In the genomic region with DNA sequence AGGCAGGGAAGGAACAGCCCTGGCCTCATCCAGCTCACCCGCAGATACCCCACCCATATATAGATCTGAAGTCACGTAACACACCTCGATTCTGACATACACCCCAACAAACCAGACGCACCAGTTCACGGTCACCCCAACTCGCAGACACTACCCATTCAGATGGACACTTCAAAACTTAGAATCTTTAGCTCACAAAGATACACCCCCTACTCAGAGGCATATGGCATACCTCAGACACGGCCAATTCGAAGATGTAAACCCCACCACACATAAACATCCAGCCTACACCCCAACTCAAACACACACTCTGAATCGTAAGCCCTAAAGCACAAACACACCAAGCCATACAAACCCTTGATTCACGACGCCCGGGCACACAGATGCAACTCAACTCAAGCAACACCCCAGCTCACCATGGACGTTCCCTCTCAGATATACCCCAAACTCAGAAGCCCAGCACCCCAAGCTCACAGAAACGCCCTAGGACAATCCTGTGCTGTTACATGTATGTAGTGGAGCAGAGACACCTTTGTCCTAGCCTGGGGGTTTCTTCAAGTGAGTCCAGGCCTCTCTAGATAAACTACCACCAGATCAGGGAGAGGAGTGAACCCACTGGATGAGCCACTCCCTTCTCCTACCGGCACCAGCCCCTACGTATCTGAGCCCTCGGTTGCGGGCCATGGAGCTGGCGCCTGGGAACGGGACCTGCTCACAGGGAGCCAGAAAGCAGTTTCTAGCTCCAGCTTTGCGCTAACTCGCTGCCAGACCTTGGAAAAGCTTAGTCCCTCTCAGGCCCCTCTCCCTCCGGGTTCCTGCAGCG, we compare ENCODE assay signal across 10 cellular contexts. TPM values are rescaled to one million over a fixed set of nuclear protein-coding genes. Genes with fewer than 3 reads are reported as not detected.
DNase-seq lines count a peak whose midpoint lies in the region; ATAC-seq and TF ChIP-seq lines count a peak whose summit lies in the region.
"Had no signal": no experiment of that assay in that cellular context is flagged by ENCODE, and none has a peak within 500 bp of the region (broad histone marks: within the 10 kb centered on the region; RNA-seq: fewer than 3 reads in every experiment).

No MANE protein-coding gene starts in this region.

- peaks cover 55% of the 10 kb centered on the region for H3K27me3 ChIP-seq in kidney epithelial cell (ENCODE audit: control insufficient read depth, insufficient read depth, low read length)
- H3K27me3 ChIP-seq in upper lobe of left lung: peaks cover 0 to 47% (median 25%) of the 10 kb centered on the region in 4 donors

- intact Hi-C loops in activated naive CD4-positive, alpha-beta T cell treated with anti-CD3 and anti-CD28 coated beads for 36 hours (cut with micrococcal nuclease): loop anchor here (1.0 kb wide), 2 partner anchors 11 to 15 kb away; partner anchors contain the start of gene NFKB2
- intact Hi-C loops in MCF 10A (cut with micrococcal nuclease): no loop called here

- ATAC-seq in upper lobe of left lung (ENCODE audit: low FRiP score in 2 of 2) (no peak), GM21786 (IDR thresholded peaks at IDR 0.05; ENCODE audit: unreplicated experiment) (no peak), HG03139 (IDR thresholded peaks at IDR 0.05; ENCODE audit: unreplicated experiment) (no peak)
- ATAC-seq: gastrocnemius medialis had no signal

- H3K9me3 Mint-ChIP-seq in activated naive CD4-positive, alpha-beta T cell treated with anti-CD3 and anti-CD28 coated beads for 36 hours: no peaks in the 10 kb centered on the region
- no peaks in the 10 kb centered on the region for H3K9me3 Mint-ChIP-seq in MCF 10A (ENCODE audit: unreplicated experiment)

- H3K4me3 Mint-ChIP-seq in activated naive CD4-positive, alpha-beta T cell treated with anti-CD3 and anti-CD28 coated beads for 36 hours: peak overlapping the region; percentile 74
- peak overlapping the region; percentile 55 for H3K4me3 Mint-ChIP-seq in MCF 10A (ENCODE audit: unreplicated experiment)

- peaks cover 28% of the 10 kb centered on the region for H3K4me1 Mint-ChIP-seq in activated naive CD4-positive, alpha-beta T cell treated with anti-CD3 and anti-CD28 coated beads for 36 hours (ENCODE audit: low read depth)
- H3K4me1 Mint-ChIP-seq in MCF 10A (ENCODE audit: insufficient read depth, unreplicated experiment): no peaks in the 10 kb centered on the region

- POLR2A ChIA-PET in MCF 10A (lab: Yijun Ruan, JAX): interaction anchor here (0.6 to 1.9 kb wide), 4 partner anchors 11 to 23 kb away, joined by 3 to 9 read pairs (median 6); partner anchors contain the start of genes CUEDC2, FBXL15 and NFKB2

- no peaks in the 10 kb centered on the region for H3K9me3 ChIP-seq in upper lobe of left lung
- H3K9me3 ChIP-seq: gastrocnemius medialis had no signal

- no peak overlapping the region for H3K27ac ChIP-seq in upper lobe of left lung
- H3K27ac ChIP-seq: gastrocnemius medialis had no signal

- peak; percentile 21 for DNase-seq in activated naive CD4-positive, alpha-beta T cell treated with anti-CD3 and anti-CD28 coated beads for 36 hours
- no peak for DNase-seq in activated naive CD4-positive, alpha-beta T cell (lab: John Stamatoyannopoulos, UW)
- DNase-seq in MCF 10A (ENCODE audit: unreplicated experiment) (no peak), kidney epithelial cell (ENCODE audit: low read depth) (no peak), upper lobe of left lung (no peak), GOT3 (lab: John Stamatoyannopoulos, UW) (no peak)
- DNase-seq: gastrocnemius medialis, SHP77 had no signal

- no peak for TF ChIP-seq EP300 in upper lobe of left lung (IDR thresholded peaks at IDR 0.05)

- peaks cover 15 to 25% (median 19%) of the 10 kb centered on the region in 4 donors for H3K4me1 ChIP-seq in upper lobe of left lung
- H3K4me1 ChIP-seq: gastrocnemius medialis had no signal

- H3K36me3 ChIP-seq in kidney epithelial cell (ENCODE audit: control insufficient read depth, insufficient read depth, low read length) (no peaks in the 10 kb centered on the region), upper lobe of left lung (no peaks in the 10 kb centered on the region)
- H3K36me3 ChIP-seq: gastrocnemius medialis had no signal

- no peak for TF ChIP-seq POLR2A in upper lobe of left lung (IDR thresholded peaks at IDR 0.05)

- CTCF ChIA-PET in activated naive CD4-positive, alpha-beta T cell treated with anti-CD3 and anti-CD28 coated beads for 36 hours (lab: Charles Lee): interaction anchor here (0.7 to 2.0 kb wide), 11 partner anchors 11 to 178 kb away, joined by 3 to 23 read pairs (median 4); partner anchors contain the start of gene FBXL15
- CTCF ChIA-PET in MCF 10A (lab: Yijun Ruan, JAX): interaction anchor here (0.6 to 1.5 kb wide), 3 partner anchors 10 to 174 kb away, joined by 4 to 9 read pairs (median 6); no protein-coding TSS in a partner anchor

- TF ChIP-seq CTCF in MCF 10A (IDR thresholded peaks at IDR 0.05; ENCODE audit: unreplicated experiment) (no peak), kidney epithelial cell (IDR thresholded peaks at IDR 0.05; ENCODE audit: insufficient read depth, low read length, poor library complexity, severe bottlenecking) (no peak), upper lobe of left lung (IDR thresholded peaks at IDR 0.05) (no peak)

- no TSS peak for BruUV-seq in MCF 10A (replicated peaks; lab: Mats Ljungman, UMichigan)

- WGBS in upper lobe of left lung, 2 donors: 35 to 40% methylated on average over 14 to 24 of the region's 24 CpGs

- no peaks in the 10 kb centered on the region for H3K36me3 Mint-ChIP-seq in activated naive CD4-positive, alpha-beta T cell treated with anti-CD3 and anti-CD28 coated beads for 36 hours (ENCODE audit: low read depth)
- no peaks in the 10 kb centered on the region for H3K36me3 Mint-ChIP-seq in MCF 10A (ENCODE audit: insufficient read depth, unreplicated experiment)

- peak overlapping the region; percentile 31 for H3K4me3 ChIP-seq in kidney epithelial cell (ENCODE audit: low read depth, low read length)
- peak overlapping the region in 3 of 4 donors; percentile 3 to 55 (median 49) for H3K4me3 ChIP-seq in upper lobe of left lung

- peak overlapping the region; percentile 3 for H3K27ac Mint-ChIP-seq in activated naive CD4-positive, alpha-beta T cell treated with anti-CD3 and anti-CD28 coated beads for 36 hours
- no peak overlapping the region for H3K27ac Mint-ChIP-seq in MCF 10A (ENCODE audit: low read depth, unreplicated experiment)

- H3K27me3 Mint-ChIP-seq in activated naive CD4-positive, alpha-beta T cell treated with anti-CD3 and anti-CD28 coated beads for 36 hours (ENCODE audit: low read depth): peaks cover 2% of the 10 kb centered on the region
- peaks cover 53% of the 10 kb centered on the region for H3K27me3 Mint-ChIP-seq in MCF 10A (ENCODE audit: insufficient read depth, unreplicated experiment)

RNA-seq across cellular contexts. Expression of gene PSD, which starts 8.8 kb away (rescaled TPM):
- 1 to 10 TPM; 6.2 to 7.2 TPM for total RNA-seq in activated naive CD4-positive, alpha-beta T cell treated with anti-CD3 and anti-CD28 coated beads for 36 hours
- 0.66 and 0.75 TPM in 2 replicates for total RNA-seq in MCF 10A (2022)
- 2.0 and 3.8 TPM in 2 replicates for total RNA-seq in kidney epithelial cell
- 10 to 100 TPM in 2 of 6 donors, 1 to 10 TPM in 4; 1.1 to 28.3 (median 3.5) TPM for total RNA-seq in upper lobe of left lung

RNA-seq across cellular contexts. Expression of gene FBXL15, which starts 10.8 kb away (rescaled TPM):
- total RNA-seq in activated naive CD4-positive, alpha-beta T cell treated with anti-CD3 and anti-CD28 coated beads for 36 hours: 10 to 100 TPM in 1 of 2 experiments, 1 to 10 TPM in 1; 9.9 to 10.8 TPM
- total RNA-seq in MCF 10A (2022) (11.1 and 11.3 TPM in 2 replicates), kidney epithelial cell (20.6 and 26.6 TPM in 2 replicates), upper lobe of left lung (10 to 100 TPM; 18.5 to 70.2 (median 26.8) TPM)

RNA-seq across cellular contexts. Expression of gene NFKB2, which starts 14.3 kb away (rescaled TPM):
- 100 to 1,000 TPM; 328 to 345 TPM for total RNA-seq in activated naive CD4-positive, alpha-beta T cell treated with anti-CD3 and anti-CD28 coated beads for 36 hours
- total RNA-seq in MCF 10A (2022) (60.9 and 76.2 TPM in 2 replicates), kidney epithelial cell (83.6 and 90.9 TPM in 2 replicates), upper lobe of left lung (10 to 100 TPM; 31.2 to 67.6 (median 41.2) TPM)

RNA-seq across cellular contexts. Expression of gene CUEDC2, which starts 22.6 kb away (rescaled TPM):
- 10 to 100 TPM; 63.3 to 64.4 TPM for total RNA-seq in activated naive CD4-positive, alpha-beta T cell treated with anti-CD3 and anti-CD28 coated beads for 36 hours
- total RNA-seq in MCF 10A (2022): 55.0 and 64.5 TPM in 2 replicates
- total RNA-seq in kidney epithelial cell: 93.9 and 132 TPM in 2 replicates
- 10 to 100 TPM; 33.1 to 67.1 (median 46.5) TPM for total RNA-seq in upper lobe of left lung

RNA-seq across cellular contexts. Expression of gene C10orf95, which starts 41.5 kb away (rescaled TPM):
- under 1 TPM; 0.14 to 0.15 TPM for total RNA-seq in activated naive CD4-positive, alpha-beta T cell treated with anti-CD3 and anti-CD28 coated beads for 36 hours
- total RNA-seq in MCF 10A (2022) (0.49 and 0.63 TPM in 2 replicates), kidney epithelial cell (3.2 and 6.9 TPM in 2 replicates), upper lobe of left lung (10 to 100 TPM in 5 of 6 donors, 1 to 10 TPM in 1; 5.9 to 27.5 (median 15.1) TPM)
- total RNA-seq: gastrocnemius medialis had no signal
